10 cellular contexts compared by ENCODE assay signal in the genomic region with DNA sequence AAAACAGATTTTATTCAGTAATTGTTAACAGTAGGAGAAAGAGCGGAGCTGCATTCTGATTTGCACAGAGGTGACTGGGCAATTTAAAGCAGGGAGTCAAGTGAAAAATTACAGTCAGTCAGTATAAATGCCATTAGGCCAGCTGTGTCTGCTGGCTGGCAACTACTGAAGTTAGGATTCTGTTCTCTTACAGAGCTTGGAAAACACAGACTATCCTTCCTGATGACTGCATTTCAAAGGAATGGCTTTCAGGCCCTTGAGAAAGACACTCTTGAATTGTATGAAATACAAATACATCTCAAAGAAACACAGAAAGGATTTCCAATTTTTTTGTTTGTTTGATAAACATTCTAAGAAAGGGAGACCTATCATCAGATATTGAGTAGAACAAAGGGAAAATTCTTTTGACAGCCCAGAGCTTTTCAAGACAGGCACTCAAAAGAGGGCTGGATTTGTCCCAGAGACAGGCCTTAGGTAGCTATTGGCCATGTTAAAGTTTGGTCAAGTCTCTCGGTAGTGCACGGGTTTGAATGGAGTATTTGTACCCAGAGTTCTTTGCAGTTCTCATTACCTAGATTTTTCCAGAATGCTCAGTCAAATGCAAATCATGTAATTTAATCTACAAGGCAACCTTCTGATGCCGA.
DNase-seq lines count a peak whose midpoint lies in the region; ATAC-seq and TF ChIP-seq lines count a peak whose summit lies in the region.
"Had no signal": no experiment of that assay in that cellular context is flagged by ENCODE, and none has a peak within 500 bp of the region (broad histone marks: within the 10 kb centered on the region; RNA-seq: fewer than 3 reads in every experiment).

No MANE protein-coding gene starts in this region.

- intact Hi-C loops in PC-3 (cut with micrococcal nuclease), result loop anchor here (1.0 to 10.0 kb wide), 3 partner anchors 201 to 292 kb away; no protein-coding TSS in a partner anchor

- no peak overlapping the region for H3K23ac ChIP-seq in trophoblast cell (ENCODE audit: low read length)

- H4K91ac ChIP-seq in trophoblast cell (ENCODE audit: low read depth, low read length), result no peak overlapping the region

- H2BK120ac ChIP-seq in trophoblast cell (ENCODE audit: insufficient read depth, low read length, poor library complexity), result no peak overlapping the region

- no peak overlapping the region for H3K4ac ChIP-seq in trophoblast cell (ENCODE audit: low read depth, low read length)

- no peak overlapping the region for H4K12ac ChIP-seq in trophoblast cell (ENCODE audit: low read depth, low read length)

- WGBS in gastroesophageal sphincter (ENCODE audit: low coverage in 1 of 2), 2 donors, result 72 to 78% methylated on average over 2 to 4 of the region's 4 CpGs
- WGBS in trophoblast cell (ENCODE audit: extremely low coverage, insufficient coverage, insufficient read length), result no CpG with 5 or more reads among the region's 4 CpGs

- H4K20me1 ChIP-seq in PC-3 (ENCODE audit: low read length), result no peaks in the 10 kb centered on the region

- TF ChIP-seq EP300 in gastroesophageal sphincter (IDR thresholded peaks at IDR 0.05), result no peak

- no peaks in the 10 kb centered on the region for H3K9me3 ChIP-seq in PC-3 (ENCODE audit: low read length)
- no peaks in the 10 kb centered on the region for H3K9me3 ChIP-seq in gastroesophageal sphincter
- peaks cover 2% of the 10 kb centered on the region for H3K9me3 ChIP-seq in trophoblast cell (ENCODE audit: insufficient read depth, low read depth, low read length)

- H3K9me2 ChIP-seq in PC-3 (replicated peaks; ENCODE audit: low read length), result no peaks in the 10 kb centered on the region

- DNase-seq in EL, result peak; percentile 81
- DNase-seq in PC-3, result peak; percentile 12
- peak; percentile 54 to 75 for DNase-seq in trophoblast cell
- DNase-seq in germinal center (ENCODE audit: low spot score), result no peak
- no peak for DNase-seq in KBM-7
- no peak for DNase-seq in activated effector memory CD4-positive, alpha-beta T cell treated with anti-CD3 and anti-CD28 coated beads, Interleukin-2, amount 50 U/mL, for 16 hours
- DNase-seq: activated naive CD4-positive, alpha-beta T cell treated with anti-CD3 and anti-CD28 coated beads, Interleukin-2, amount 10 ng/mL, durations not matched to agents 7 days and 5 days had no signal

- H3K14ac ChIP-seq in trophoblast cell (ENCODE audit: low read length), result no peak overlapping the region

- H3K79me2 ChIP-seq in PC-3 (ENCODE audit: low read length) (no peaks in the 10 kb centered on the region), trophoblast cell (ENCODE audit: control insufficient read depth, insufficient read depth, low read length, poor library complexity) (no peaks in the 10 kb centered on the region)

- H3K18ac ChIP-seq in trophoblast cell (ENCODE audit: low read length), result no peak overlapping the region

- no peak overlapping the region for H2AK5ac ChIP-seq in trophoblast cell (ENCODE audit: low read length)

- H3K4me2 ChIP-seq in PC-3 (ENCODE audit: low read length) (no peak overlapping the region), trophoblast cell (ENCODE audit: low read length) (no peak overlapping the region)

- peaks cover 7% of the 10 kb centered on the region for H3K79me1 ChIP-seq in trophoblast cell (ENCODE audit: low read length)

- TF ChIP-seq POLR2A in gastroesophageal sphincter (IDR thresholded peaks at IDR 0.05), result no peak

- no peaks in the 10 kb centered on the region for H3K36me3 ChIP-seq in PC-3 (ENCODE audit: low read depth, low read length)
- no peaks in the 10 kb centered on the region for H3K36me3 ChIP-seq in gastroesophageal sphincter
- no peaks in the 10 kb centered on the region for H3K36me3 ChIP-seq in trophoblast cell (ENCODE audit: control insufficient read depth in 1 of 2, insufficient read depth in 2 of 2, low read length in 2 of 2)

- peak overlapping the region; percentile 80 for H2BK12ac ChIP-seq in trophoblast cell (ENCODE audit: low read length)

- POLR2A ChIA-PET in PC-3 (lab: Charles Lee; ENCODE audit: unreplicated experiment), result no interaction called here

- H3F3A ChIP-seq in PC-3 (ENCODE audit: low read length, unreplicated experiment), result no peaks in the 10 kb centered on the region

- no peak overlapping the region for H3K9ac ChIP-seq in PC-3 (ENCODE audit: low read length)
- H3K9ac ChIP-seq in trophoblast cell (ENCODE audit: low read length), result no peak overlapping the region

- H2AFZ ChIP-seq in PC-3 (ENCODE audit: low read length) (no peak overlapping the region), trophoblast cell (ENCODE audit: insufficient read depth, low read length, poor library complexity) (peak overlapping the region; percentile 35)

- H4K8ac ChIP-seq in trophoblast cell (ENCODE audit: low read depth, low read length), result no peak overlapping the region

- TF ChIP-seq CTCF in PC-3 (conservative IDR thresholded peaks at IDR 0.05; ENCODE audit: low read depth, low read length), result no peak
- no peak for TF ChIP-seq CTCF in gastroesophageal sphincter (IDR thresholded peaks at IDR 0.05)

- ATAC-seq in PC-3, result no peak
- peak; percentile 57 for ATAC-seq in gastroesophageal sphincter
- no peak for ATAC-seq in HG02759 (IDR thresholded peaks at IDR 0.05; ENCODE audit: unreplicated experiment)
- ATAC-seq: foreskin keratinocyte had no signal

- no peak overlapping the region for H3K27ac ChIP-seq in PC-3 (ENCODE audit: low read length)
- no peak overlapping the region for H3K27ac ChIP-seq in gastroesophageal sphincter
- peak overlapping the region; percentile 82 for H3K27ac ChIP-seq in trophoblast cell (ENCODE audit: low read depth, low read length)
- H3K27ac ChIP-seq: foreskin keratinocyte had no signal

- H3K4me1 ChIP-seq in PC-3 (ENCODE audit: insufficient read depth, low read length) (peaks cover 10% of the 10 kb centered on the region; the same call in 1 of the 2 replicates), gastroesophageal sphincter (peaks cover 3 to 9% (median 4%) of the 10 kb centered on the region in 3 donors), trophoblast cell (ENCODE audit: control insufficient read depth in 1 of 2, insufficient read depth in 2 of 2, low read length in 2 of 2) (peaks cover 4 to 13% of the 10 kb centered on the region in 2 experiments)

- no TSS peak for BruUV-seq in PC-3 (replicated peaks; lab: Mats Ljungman, UMichigan)

- in situ Hi-C loops in KBM-7 (cut with MboI; ENCODE audit: low pct_unique_long_range_greater_than_20kb, low sequenced_read_pairs), result no loop called here

- CTCF ChIA-PET in PC-3 (lab: Charles Lee), result interaction anchor here (0.6 kb wide), 1 partner anchor 239 kb away, joined by 4 read pairs; no protein-coding TSS in a partner anchor

- H3K27me3 ChIP-seq in PC-3 (ENCODE audit: low read length), result no peaks in the 10 kb centered on the region
- no peaks in the 10 kb centered on the region for H3K27me3 ChIP-seq in gastroesophageal sphincter
- no peaks in the 10 kb centered on the region for H3K27me3 ChIP-seq in trophoblast cell (ENCODE audit: insufficient read depth, low read length)
- H3K27me3 ChIP-seq: foreskin keratinocyte had no signal

- H2BK5ac ChIP-seq in trophoblast cell (ENCODE audit: low read depth, low read length, poor library complexity), result peak overlapping the region; percentile 80

- H3K4me3 ChIP-seq in PC-3 (ENCODE audit: low read length) (no peak overlapping the region), gastroesophageal sphincter (no peak overlapping the region), trophoblast cell (ENCODE audit: low read depth, low read length) (no peak overlapping the region)

Comparison
In these comparisons a context has a peak if more than half of its experiments do, and no peak if none do; other contexts are left out.
1. DNase-seq: peak in EL (single experiment), PC-3 (single experiment) and trophoblast cell (2 of 2); none in germinal center (single experiment), KBM-7 (single experiment) and activated effector memory CD4-positive, alpha-beta T cell treated with anti-CD3 and anti-CD28 coated beads, Interleukin-2, amount 50 U/mL, for 16 hours (single experiment).